Comparison of ENCODE assay signal across 2 cellular contexts in genomic region chr15:88605507-88606436, GRCh38.
A peak's percentile ranks its signal among the peaks of the same experiment; 100 is the strongest.
TF ChIP-seq lines count a peak whose summit lies in the region.

No MANE protein-coding gene starts in this region.

TF ChIP-seq in HEK293, 187 proteins besides CTCF, POLR2A, EP300 and RAD21 (continues in another document):
- peak; percentile 18; the same call in 1 of the 2 replicates for TF ChIP-seq PRDM10 (tag by site-specific recombination; IDR thresholded peaks at IDR 0.05)
- TF ChIP-seq ZSCAN4 (tag by site-specific recombination; IDR thresholded peaks at IDR 0.05): no peak; the same call in 1 of the 2 replicates
- TF ChIP-seq WT1 (tag by site-specific recombination; IDR thresholded peaks at IDR 0.05): peak; percentile 26; the same call in 1 of the 2 replicates
- TF ChIP-seq ZNF155 (tag by site-specific recombination; IDR thresholded peaks at IDR 0.05): no peak
- no peak for TF ChIP-seq ZNF174 (tag by site-specific recombination; IDR thresholded peaks at IDR 0.05)
- 0 out of 2 replicates have a peak, but pooled peaks have one; percentile 67 for TF ChIP-seq HOXD13 (CRISPR knock-in tag; IDR thresholded peaks at IDR 0.05; ENCODE audit: borderline replicate concordance)
- TF ChIP-seq ZNF223 (tag by site-specific recombination; IDR thresholded peaks at IDR 0.05): no peak
- peak; percentile 37 for TF ChIP-seq ZNF341 (tag by site-specific recombination; IDR thresholded peaks at IDR 0.05; ENCODE audit: low read depth)
- TF ChIP-seq ZNF510 (tag by site-specific recombination; IDR thresholded peaks at IDR 0.05; ENCODE audit: insufficient replicate concordance): no peak
- no peak for TF ChIP-seq ZNF777 (tag by site-specific recombination; IDR thresholded peaks at IDR 0.05; ENCODE audit: borderline replicate concordance)
- no peak for TF ChIP-seq ZNF266 (tag by site-specific recombination; IDR thresholded peaks at IDR 0.05; ENCODE audit: low read depth)
- no peak for TF ChIP-seq HOXA7 (CRISPR knock-in tag; IDR thresholded peaks at IDR 0.05; ENCODE audit: borderline replicate concordance)
- no peak for TF ChIP-seq ZNF843 (tag by site-specific recombination; IDR thresholded peaks at IDR 0.05)
- peak; percentile 55; the same call in 1 of the 2 replicates for TF ChIP-seq ZBTB8A (tag by site-specific recombination; IDR thresholded peaks at IDR 0.05)
- TF ChIP-seq ZNF561 (tag by site-specific recombination; IDR thresholded peaks at IDR 0.05; ENCODE audit: borderline replicate concordance): 0 out of 2 replicates have a peak, but pooled peaks have one; percentile 49
- no peak for TF ChIP-seq ZFP41 (tag by site-specific recombination; IDR thresholded peaks at IDR 0.05; ENCODE audit: borderline replicate concordance)
- TF ChIP-seq ZFHX2 (tag by site-specific recombination; conservative IDR thresholded peaks at IDR 0.05): peak; percentile 61
- TF ChIP-seq ZNF394 (tag by site-specific recombination; IDR thresholded peaks at IDR 0.05; ENCODE audit: borderline replicate concordance): no peak
- no peak for TF ChIP-seq ZNF404 (tag by site-specific recombination; IDR thresholded peaks at IDR 0.05)
- peak; percentile 80 for TF ChIP-seq BCL11A (tag by site-specific recombination; IDR thresholded peaks at IDR 0.05; ENCODE audit: low read depth)
- no peak for TF ChIP-seq ZBTB1 (tag by site-specific recombination; IDR thresholded peaks at IDR 0.05)
- no peak for TF ChIP-seq ZBTB6 (tag by site-specific recombination; IDR thresholded peaks at IDR 0.05)
- TF ChIP-seq SCRT2 (tag by site-specific recombination; IDR thresholded peaks at IDR 0.05): peak; percentile 74
- TF ChIP-seq ZNF558 (tag by site-specific recombination; IDR thresholded peaks at IDR 0.05): no peak
- TF ChIP-seq AEBP2 (tag by site-specific recombination; IDR thresholded peaks at IDR 0.05; ENCODE audit: borderline replicate concordance): no peak
- TF ChIP-seq ZNF133 (tag by site-specific recombination; IDR thresholded peaks at IDR 0.05): no peak

TF ChIP-seq in H1, 55 proteins besides CTCF, POLR2A, EP300 and RAD21 (continued from another document):
- TF ChIP-seq USF2 (IDR thresholded peaks at IDR 0.05; ENCODE audit: low read length): no peak
- peak; percentile 84 for TF ChIP-seq SAP30 (IDR thresholded peaks at IDR 0.05; ENCODE audit: insufficient read depth, insufficient replicate concordance, low read length)
- TF ChIP-seq KDM5A (IDR thresholded peaks at IDR 0.05; ENCODE audit: low read length): no peak
- no peak for TF ChIP-seq TEAD4 (IDR thresholded peaks at IDR 0.05; ENCODE audit: low read depth, low read length)
- peak; percentile 94 for TF ChIP-seq CTBP2 (IDR thresholded peaks at IDR 0.05; ENCODE audit: borderline replicate concordance, insufficient read depth, insufficient read length, low read length)
- peak; percentile 48 for TF ChIP-seq ASH2L (IDR thresholded peaks at IDR 0.05; ENCODE audit: low read length)
- no peak for TF ChIP-seq POU5F1 (IDR thresholded peaks at IDR 0.05; ENCODE audit: low read depth, low read length)
- 0 out of 2 replicates have a peak, but pooled peaks have one; percentile 31 for TF ChIP-seq RBBP5 (IDR thresholded peaks at IDR 0.05; ENCODE audit: borderline replicate concordance, low read depth, low read length)
- TF ChIP-seq TCF12 (IDR thresholded peaks at IDR 0.05; ENCODE audit: low read depth, low read length): 0 out of 2 replicates have a peak, but pooled peaks have one; percentile 20
- TF ChIP-seq EZH2 (IDR thresholded peaks at IDR 0.05; ENCODE audit: low read depth, low read length, severe bottlenecking): peak; percentile 59
- TF ChIP-seq FOSL1 (IDR thresholded peaks at IDR 0.05; ENCODE audit: insufficient read depth, low read depth, low read length): no peak
- no peak for TF ChIP-seq CBX5 (IDR thresholded peaks at IDR 0.05; ENCODE audit: low read depth, low read length)
- TF ChIP-seq HDAC2 (IDR thresholded peaks at IDR 0.05; ENCODE audit: borderline replicate concordance in 1 of 2, low read depth in 2 of 2, low read length in 2 of 2): peak; percentile 99
- TF ChIP-seq PHF8 (conservative IDR thresholded peaks at IDR 0.05; ENCODE audit: low read depth, low read length): no peak
- peak; percentile 47; the same call in 1 of the 2 replicates for TF ChIP-seq MAX (IDR thresholded peaks at IDR 0.05)
- peak; percentile 25 for TF ChIP-seq TAF7 (optimal IDR thresholded peaks at IDR 0.05; ENCODE audit: borderline replicate concordance, low read depth, low read length)
- 0 out of 2 replicates have a peak, but pooled peaks have one; percentile 19 for TF ChIP-seq YY1 (IDR thresholded peaks at IDR 0.05; ENCODE audit: low read depth, low read length)
- TF ChIP-seq SRF (IDR thresholded peaks at IDR 0.05; ENCODE audit: low read depth, low read length): peak; percentile 12; the same call in 1 of the 2 replicates
- peak; percentile 62; the same call in 1 of the 2 replicates for TF ChIP-seq CHD2 (IDR thresholded peaks at IDR 0.05; ENCODE audit: low read length)
- TF ChIP-seq ZNF274 (IDR thresholded peaks at IDR 0.05; ENCODE audit: borderline replicate concordance, extremely low read depth, low read length): no peak
